Comparison of ENCODE assay signal across 17 cellular contexts in the genomic region with DNA sequence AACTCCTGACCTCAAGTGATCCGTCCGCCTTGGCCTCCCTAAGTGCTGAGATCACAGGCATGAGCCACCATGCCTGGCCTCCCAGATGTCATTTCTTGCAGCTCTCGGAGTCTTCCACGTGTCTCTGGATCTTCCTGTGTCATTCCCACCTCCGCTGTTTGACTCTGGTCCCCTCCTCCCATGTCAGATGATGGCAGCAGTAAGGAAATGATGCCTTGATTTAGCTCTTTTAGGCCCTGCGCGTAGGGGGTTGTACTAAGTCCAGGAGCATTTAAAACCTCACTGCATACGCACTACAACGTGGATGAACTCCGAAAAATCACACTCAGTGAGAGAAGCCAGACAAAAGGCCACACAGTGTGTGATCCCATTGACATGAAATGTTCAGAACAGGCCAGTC.
DNase-seq lines count a peak whose midpoint lies in the region; ATAC-seq and TF ChIP-seq lines count a peak whose summit lies in the region.
"Had no signal": no experiment of that assay in that cellular context is flagged by ENCODE, and none has a peak within 500 bp of the region (broad histone marks: within the 10 kb centered on the region; RNA-seq: fewer than 3 reads in every experiment).

No MANE protein-coding gene starts in this region.

- H3K4me3 Mint-ChIP-seq in endodermal cell (no peak overlapping the region), osteocyte (ENCODE audit: unreplicated experiment) (no peak overlapping the region), T-cell (no peak overlapping the region)
- H3K4me3 Mint-ChIP-seq: CD8-positive, alpha-beta T cell had no signal

- POLR2A ChIA-PET in T-cell (lab: Charles Lee) = no interaction called here

- ATAC-seq in T-cell (replicated peaks in 1 of 4) (no peak), GM19397 (IDR thresholded peaks at IDR 0.05; ENCODE audit: unreplicated experiment) (no peak)
- ATAC-seq: CD8-positive, alpha-beta T cell; HepG2 had no signal

- peaks cover 42% of the 10 kb centered on the region for H3K4me1 Mint-ChIP-seq in endodermal cell
- peaks cover 23% of the 10 kb centered on the region for H3K4me1 Mint-ChIP-seq in osteocyte (ENCODE audit: unreplicated experiment)
- no peaks in the 10 kb centered on the region for H3K4me1 Mint-ChIP-seq in T-cell

- H3K27me3 ChIP-seq in endodermal cell (ENCODE audit: control insufficient read depth, insufficient read depth, low read length, poor library complexity, severe bottlenecking) = no peaks in the 10 kb centered on the region
- H3K27me3 ChIP-seq: BLaER1 had no signal

- H3K4me1 ChIP-seq in endodermal cell (ENCODE audit: control insufficient read depth, insufficient read depth, low read length) = peaks cover 12% of the 10 kb centered on the region

- WGBS in endodermal cell (ENCODE audit: insufficient coverage in 1 of 2, insufficient read length in 1 of 2), 2 experiments = 92 to 93% methylated on average over 8 to 10 of the region's 10 CpGs

- no peak for TF ChIP-seq CTCF in endodermal cell (conservative IDR thresholded peaks at IDR 0.05)
- no peak for TF ChIP-seq CTCF in osteocyte (IDR thresholded peaks at IDR 0.05)

- no peaks in the 10 kb centered on the region for H3K9me3 ChIP-seq in endodermal cell (ENCODE audit: control insufficient read depth, low read length)
- H3K9me3 ChIP-seq: BLaER1 had no signal

- no peak overlapping the region for H3K4me3 ChIP-seq in endodermal cell (ENCODE audit: low read length)
- H3K4me3 ChIP-seq: BLaER1, PC-9 had no signal

- H3K27me3 Mint-ChIP-seq in endodermal cell (ENCODE audit: insufficient read depth) = no peaks in the 10 kb centered on the region
- no peaks in the 10 kb centered on the region for H3K27me3 Mint-ChIP-seq in osteocyte (ENCODE audit: unreplicated experiment)
- H3K27me3 Mint-ChIP-seq in T-cell = no peaks in the 10 kb centered on the region

- H3K36me3 Mint-ChIP-seq in endodermal cell (ENCODE audit: low read depth) (peaks cover under 1% of the 10 kb centered on the region), osteocyte (ENCODE audit: unreplicated experiment) (peaks cover 3% of the 10 kb centered on the region), T-cell (no peaks in the 10 kb centered on the region)
- H3K36me3 Mint-ChIP-seq: CD8-positive, alpha-beta T cell had no signal

- H3K27ac Mint-ChIP-seq in endodermal cell = peak overlapping the region; percentile 46
- peak overlapping the region; percentile 18 for H3K27ac Mint-ChIP-seq in osteocyte (ENCODE audit: unreplicated experiment)
- no peak overlapping the region for H3K27ac Mint-ChIP-seq in T-cell
- H3K27ac Mint-ChIP-seq: CD8-positive, alpha-beta T cell had no signal

- DNase-seq in activated effector memory CD4-positive, alpha-beta T cell treated with anti-CD3 and anti-CD28 coated beads, Interleukin-2, amount 50 U/mL, for 16 hours = peak; percentile 30
- DNase-seq in activated effector memory CD4-positive, alpha-beta T cell treated with Interleukin-2 at 50 U/mL for 16 hours = no peak
- DNase-seq in endodermal cell (no peak), osteocyte (ENCODE audit: extremely low spot score, unreplicated experiment) (no peak), ureter (ENCODE audit: low spot score) (peak; percentile 29), T-cell (no peak), NCI-H2171 treated with DMSO at 0.1 percent for 48 hours (lab: John Stamatoyannopoulos, UW) (no peak)
- DNase-seq: CD8-positive, alpha-beta T cell; DMS79; NCI-H1092; NCI-H2227 treated with DMSO at 0.1 percent for 48 hours; NCI-H524; PC-9 had no signal

- no peak overlapping the region for H3K9ac ChIP-seq in endodermal cell (ENCODE audit: extremely low read depth, low read length, poor library complexity, severe bottlenecking)
- H3K9ac ChIP-seq: BLaER1, KMS-11 had no signal

- H3K9me3 Mint-ChIP-seq in endodermal cell = peaks cover 5% of the 10 kb centered on the region
- no peaks in the 10 kb centered on the region for H3K9me3 Mint-ChIP-seq in osteocyte (ENCODE audit: unreplicated experiment)
- H3K9me3 Mint-ChIP-seq in T-cell = no peaks in the 10 kb centered on the region
- H3K9me3 Mint-ChIP-seq: CD8-positive, alpha-beta T cell had no signal

- no peak overlapping the region for H3K27ac ChIP-seq in endodermal cell (ENCODE audit: low read depth, low read length)
- H3K27ac ChIP-seq: BLaER1, KMS-11, PC-9 had no signal

- no peaks in the 10 kb centered on the region for H3K36me3 ChIP-seq in endodermal cell (ENCODE audit: control insufficient read depth, insufficient read depth, low read length)

- CTCF ChIA-PET in T-cell (lab: Charles Lee) = no interaction called here

Comparison
In these comparisons a context has a peak if more than half of its experiments do, and no peak if none do; other contexts are left out.
1. DNase-seq: peak in activated effector memory CD4-positive, alpha-beta T cell treated with anti-CD3 and anti-CD28 coated beads, Interleukin-2, amount 50 U/mL, for 16 hours (single experiment) and ureter (single experiment); none in activated effector memory CD4-positive, alpha-beta T cell treated with Interleukin-2 at 50 U/mL for 16 hours (single experiment), endodermal cell (single experiment), osteocyte (single experiment), T-cell (0 of 34) and NCI-H2171 treated with DMSO at 0.1 percent for 48 hours (single experiment).
2. H3K27ac Mint-ChIP-seq: peak in endodermal cell (single experiment) and osteocyte (single experiment); none in T-cell (0 of 2).